In the genomic region with DNA sequence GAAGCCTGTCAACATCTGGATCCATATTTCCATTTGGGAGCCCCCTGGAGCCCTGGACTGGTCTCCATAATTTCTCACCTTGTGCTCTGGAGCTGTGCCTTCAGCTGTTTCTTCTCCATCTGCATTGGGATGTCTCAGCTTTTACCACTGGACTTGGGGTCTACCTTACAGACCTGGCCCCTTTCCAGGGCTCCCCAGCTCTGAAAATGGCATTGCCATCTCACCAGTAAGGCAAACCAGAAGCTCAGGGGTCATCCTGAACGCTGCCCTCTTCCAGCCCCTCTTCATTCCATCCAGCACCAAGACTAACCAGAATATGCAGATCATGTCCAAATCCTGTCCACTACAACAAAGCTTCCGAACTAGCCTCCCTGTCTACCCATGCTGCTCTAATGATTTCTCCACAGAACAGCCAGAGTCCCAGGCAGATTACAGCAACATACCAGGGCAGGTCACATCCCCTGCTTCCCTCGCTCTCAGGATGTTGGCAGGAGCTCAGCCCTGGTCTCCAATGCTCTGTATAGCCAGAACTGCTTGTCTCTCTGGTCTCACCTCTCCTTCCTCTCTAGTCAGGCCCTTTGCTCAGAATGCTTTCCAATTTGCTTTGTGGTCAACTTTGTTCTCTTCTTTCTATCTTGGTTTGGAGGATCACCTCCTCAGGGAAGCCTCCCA, we compare ENCODE assay signal across 19 cellular contexts. TPM values are rescaled to one million over a fixed set of nuclear protein-coding genes. Genes with fewer than 3 reads are reported as not detected.
A peak's percentile ranks its signal among the peaks of the same experiment; 100 is the strongest.
DNase-seq lines count a peak whose midpoint lies in the region; ATAC-seq, FAIRE-seq and TF ChIP-seq lines count a peak whose summit lies in the region.
"Had no signal": no experiment of that assay in that cellular context is flagged by ENCODE, and none has a peak within 500 bp of the region (broad histone marks: within the 10 kb centered on the region; RNA-seq: fewer than 3 reads in every experiment).

No MANE protein-coding gene starts in this region.

- TF ChIP-seq RAD21 in HepG2 (CRISPR knock-in tag; IDR thresholded peaks at IDR 0.05), result no peak

- H3K9me3 ChIP-seq in HepG2 (ENCODE audit: low read length), result no peaks in the 10 kb centered on the region
- no peaks in the 10 kb centered on the region for H3K9me3 ChIP-seq in esophagus squamous epithelium

- no peaks in the 10 kb centered on the region for H3K27me3 ChIP-seq in bronchial epithelial cell (ENCODE audit: control insufficient read depth, insufficient read depth, low read length)
- no peaks in the 10 kb centered on the region for H3K27me3 ChIP-seq in HepG2 (ENCODE audit: control insufficient read depth in 1 of 2, insufficient read depth in 2 of 2, low read length in 2 of 2)
- H3K27me3 ChIP-seq in esophagus squamous epithelium, result no peaks in the 10 kb centered on the region

- no peaks in the 10 kb centered on the region for H3K36me3 Mint-ChIP-seq in activated CD4-positive, alpha-beta T cell treated with anti-CD3 and anti-CD28 coated beads, Interleukin-2, amount 10 ng/mL, durations not matched to agents 7 days and 5 days (ENCODE audit: low read depth)

- no peaks in the 10 kb centered on the region for H4K20me1 ChIP-seq in HepG2 (ENCODE audit: insufficient read depth, low read length)

- H3K79me2 ChIP-seq in HepG2 (ENCODE audit: insufficient read depth, low read length), result no peaks in the 10 kb centered on the region

- no TSS peak for BruUV-seq in HepG2 (replicated peaks; lab: Mats Ljungman, UMichigan)

- H3K4me1 ChIP-seq in HepG2 (ENCODE audit: insufficient read depth, low read length) (peaks cover 38% of the 10 kb centered on the region), esophagus squamous epithelium (peaks cover 0 to 28% (median 3%) of the 10 kb centered on the region in 3 donors)

- TF ChIP-seq CTCF in bronchial epithelial cell (IDR thresholded peaks at IDR 0.05; ENCODE audit: insufficient read depth, low read length, severe bottlenecking), result no peak
- no peak for TF ChIP-seq CTCF in HepG2 (CRISPR knock-in tag; IDR thresholded peaks at IDR 0.05)
- no peak for TF ChIP-seq CTCF in esophagus squamous epithelium (IDR thresholded peaks at IDR 0.05)

- TF ChIP-seq POLR2A in HepG2 (IDR thresholded peaks at IDR 0.05; ENCODE audit: insufficient read depth in 1 of 2, low read depth in 2 of 2, low read length in 2 of 2) (no peak), esophagus squamous epithelium (IDR thresholded peaks at IDR 0.05) (no peak)

- H3K9me3 Mint-ChIP-seq in activated CD4-positive, alpha-beta T cell treated with anti-CD3 and anti-CD28 coated beads, Interleukin-2, amount 10 ng/mL, durations not matched to agents 7 days and 5 days, result no peaks in the 10 kb centered on the region
- H3K9me3 Mint-ChIP-seq: HFFc6 had no signal

- no peak overlapping the region for H2AFZ ChIP-seq in HepG2 (ENCODE audit: low read length)

- intact Hi-C loops in cardiac septum (cut with DNase I) (no loop called here), HepG2 (cut with micrococcal nuclease; ENCODE audit: unreplicated experiment) (no loop called here), esophagus squamous epithelium (cut with DNase I) (no loop called here)

- H3K36me3 ChIP-seq in bronchial epithelial cell (ENCODE audit: control insufficient read depth, insufficient read depth, low read length) (no peaks in the 10 kb centered on the region), HepG2 (replicated peaks in 1 of 2; ENCODE audit: control insufficient read depth in 1 of 2, insufficient read depth in 2 of 2, low read length in 2 of 2) (no peaks in the 10 kb centered on the region), esophagus squamous epithelium (peaks cover 0 to 10% (median 0%) of the 10 kb centered on the region in 3 donors)

- H3K27ac Mint-ChIP-seq in activated CD4-positive, alpha-beta T cell treated with anti-CD3 and anti-CD28 coated beads, Interleukin-2, amount 10 ng/mL, durations not matched to agents 7 days and 5 days, result no peak overlapping the region
- H3K27ac Mint-ChIP-seq: HFFc6 had no signal

- POLR2A ChIA-PET in HepG2 (lab: Yijun Ruan, JAX), result interaction anchor here (1.4 kb wide), 1 partner anchor 24 kb away, joined by 3 read pairs; a partner anchor contains a TSS
- POLR2A ChIA-PET in activated CD4-positive, alpha-beta T cell treated with anti-CD3 and anti-CD28 coated beads, Interleukin-2, amount 10 ng/mL, durations not matched to agents 7 days and 5 days (lab: Charles Lee), result interaction anchor here (0.6 kb wide), 1 partner anchor 16 kb away, joined by 5 read pairs; no protein-coding TSS in a partner anchor

- H3K4me3 ChIP-seq in bronchial epithelial cell (ENCODE audit: low read depth, low read length), result no peak overlapping the region
- no peak overlapping the region for H3K4me3 ChIP-seq in HepG2 (replicated peaks in 1 of 3; ENCODE audit: insufficient read depth in 1 of 3, low read depth in 2 of 3, low read length in 3 of 3)
- H3K4me3 ChIP-seq in esophagus squamous epithelium, result no peak overlapping the region

- FAIRE-seq in bronchial epithelial cell (lab: Jason Lieb, UNC) (peak; percentile 40), HepG2 (lab: Jason Lieb, UNC) (no peak)

- CTCF ChIA-PET in HepG2 (lab: Yijun Ruan, JAX; ENCODE audit: low intra/inter-chr PET ratio, low total read pairs), result no interaction called here
- CTCF ChIA-PET in activated CD4-positive, alpha-beta T cell treated with anti-CD3 and anti-CD28 coated beads, Interleukin-2, amount 10 ng/mL, durations not matched to agents 7 days and 5 days (lab: Charles Lee), result interaction anchor here (1.2 kb wide), 1 partner anchor 25 kb away, joined by 3 read pairs; no protein-coding TSS in a partner anchor

- no peak overlapping the region for H3K9ac ChIP-seq in HepG2 (ENCODE audit: insufficient read depth, low read depth, low read length)

- no peak overlapping the region for H3K4me3 Mint-ChIP-seq in activated CD4-positive, alpha-beta T cell treated with anti-CD3 and anti-CD28 coated beads, Interleukin-2, amount 10 ng/mL, durations not matched to agents 7 days and 5 days
- H3K4me3 Mint-ChIP-seq: HFFc6 had no signal

- no peak overlapping the region for H3K4me2 ChIP-seq in HepG2 (ENCODE audit: low read depth, low read length)

- 94% methylated on average over 3 of the region's 3 CpGs for WGBS in HepG2 (ENCODE audit: low lambda C conversion rate)
- 66 to 87% methylated on average over 2 to 3 of the region's 3 CpGs for WGBS in esophagus squamous epithelium, 2 donors

- no peak for DNase-seq in bronchial epithelial cell (ENCODE audit: low read depth)
- DNase-seq in cardiac septum (ENCODE audit: low spot score), result peak; percentile 71
- DNase-seq in HepG2 (ENCODE audit: low spot score), result no peak
- DNase-seq in activated CD4-positive, alpha-beta T cell treated with anti-CD3 and anti-CD28 coated beads, Interleukin-2, amount 10 ng/mL, durations not matched to agents 7 days and 5 days, result no peak
- DNase-seq in esophagus squamous epithelium (lab: John Stamatoyannopoulos, UW), result no peak
- DNase-seq in NCI-H526 treated with DMSO at 0.1 percent for 48 hours (lab: John Stamatoyannopoulos, UW), result no peak
- DNase-seq: AML-193, DND-41, H7, HFFc6, KBM-7, NCI-H1105, NCI-H2081, NCI-H446 treated with DMSO at 0.1 percent for 48 hours, NCI-H748 treated with DMSO at 0.1 percent for 48 hours, OCI-M1 had no signal

- ATAC-seq in HepG2 (no peak), GM21737 (IDR thresholded peaks at IDR 0.05; ENCODE audit: unreplicated experiment) (no peak)

- H3K27ac ChIP-seq in HepG2 (ENCODE audit: extremely low read length, insufficient read depth, low read length) (no peak overlapping the region), esophagus squamous epithelium (no peak overlapping the region)
- H3K27ac ChIP-seq: C4-2B had no signal

- no peaks in the 10 kb centered on the region for H3K27me3 Mint-ChIP-seq in activated CD4-positive, alpha-beta T cell treated with anti-CD3 and anti-CD28 coated beads, Interleukin-2, amount 10 ng/mL, durations not matched to agents 7 days and 5 days

- H3K4me1 Mint-ChIP-seq in activated CD4-positive, alpha-beta T cell treated with anti-CD3 and anti-CD28 coated beads, Interleukin-2, amount 10 ng/mL, durations not matched to agents 7 days and 5 days, result no peaks in the 10 kb centered on the region

- TF ChIP-seq EP300 in HepG2 (IDR thresholded peaks at IDR 0.05; ENCODE audit: low read depth in 2 of 2, low read length in 2 of 2) (no peak), HepG2 (CRISPR knock-in tag; IDR thresholded peaks at IDR 0.05; ENCODE audit: borderline replicate concordance) (no peak)

- in situ Hi-C loops in HepG2 (cut with HindIII; ENCODE audit: extremely low pct_ligation_motif_present, low pct_unique_long_range_greater_than_20kb), result no loop called here

RNA-seq across cellular contexts. Expression of a gene that starts 17.7 kb away (rescaled TPM):
- not detected in 2 replicates for total RNA-seq in bronchial epithelial cell
- not detected for total RNA-seq in cardiac septum
- not detected in 2 replicates for total RNA-seq in HepG2 (2016; rRNA removed; fragmentation: Illumina TruSeq; extraction: Trizol)
- total RNA-seq in HepG2 (2016; cell fraction: cytosol; rRNA removed; fragmentation: Illumina TruSeq; extraction: Trizol; ENCODE audit: low read depth), result not detected in 2 replicates
- not detected in 2 replicates for total RNA-seq in HepG2 (2016; cell fraction: insoluble cytoplasmic fraction; rRNA removed; fragmentation: Illumina TruSeq; extraction: Trizol)
- not detected in 2 replicates for total RNA-seq in HepG2 (2016; cell fraction: membrane; rRNA removed; fragmentation: Illumina TruSeq; extraction: Trizol)
- not detected in 2 replicates for total RNA-seq in HepG2 (2016; cell fraction: nucleus; rRNA removed; fragmentation: Illumina TruSeq; extraction: Trizol)
- not detected in 2 replicates for polyA plus RNA-seq in HepG2 (2011; rRNA removed)
- not detected in 2 replicates for polyA plus RNA-seq in HepG2 (2011; cell fraction: cytosol; rRNA removed)
- not detected in 2 replicates for polyA plus RNA-seq in HepG2 (2011; cell fraction: nucleus; rRNA removed)
- 1.4 and 1.6 TPM in 2 replicates for polyA plus RNA-seq in HepG2 (2012)
- not detected in 2 replicates for polyA plus RNA-seq in HepG2 (2016; cell fraction: cytosol; fragmentation: Illumina TruSeq; extraction: Trizol; ENCODE audit: low read depth)
- not detected in 2 replicates for polyA plus RNA-seq in HepG2 (2016; cell fraction: insoluble cytoplasmic fraction; fragmentation: Illumina TruSeq; extraction: Trizol; ENCODE audit: low read depth)
- polyA plus RNA-seq in HepG2 (2016; cell fraction: membrane; fragmentation: Illumina TruSeq; extraction: Trizol; ENCODE audit: low read depth), result not detected in 2 replicates
- not detected in 2 replicates for polyA plus RNA-seq in HepG2 (2016; cell fraction: nucleus; fragmentation: Illumina TruSeq; extraction: Trizol; ENCODE audit: insufficient read depth, low read depth)
- polyA minus RNA-seq in HepG2 (2011; rRNA and poly(A)+ RNA removed; ENCODE audit: low replicate concordance), result not detected in 2 replicates
- polyA minus RNA-seq in HepG2 (2011; cell fraction: cytosol; rRNA and poly(A)+ RNA removed), result not detected in 2 replicates
- not detected in 2 replicates for polyA minus RNA-seq in HepG2 (2011; cell fraction: nucleus; rRNA and poly(A)+ RNA removed)
- under 1 TPM in 1 of 2 experiments, not detected in 1; 0.17 TPM for total RNA-seq in activated CD4-positive, alpha-beta T cell treated with anti-CD3 and anti-CD28 coated beads, Interleukin-2, amount 10 ng/mL, durations not matched to agents 7 days and 5 days
- 1 to 10 TPM in 2 of 4 donors, under 1 TPM in 1, not detected in 1; 0.76 to 1.9 (median 1.9) TPM for total RNA-seq in esophagus squamous epithelium
- total RNA-seq: G401, HFFc6 had no signal

RNA-seq across cellular contexts. Expression of a gene that starts 24.3 kb away (rescaled TPM):
- total RNA-seq in bronchial epithelial cell (51.1 and 75.3 TPM in 2 replicates), cardiac septum (89.3 TPM), HepG2 (2016; rRNA removed; fragmentation: Illumina TruSeq; extraction: Trizol) (34.9 and 52.4 TPM in 2 replicates), esophagus squamous epithelium (100 to 1,000 TPM in 1 of 4 donors, 10 to 100 TPM in 3; 66.4 to 104 (median 78.1) TPM)
- total RNA-seq in HepG2 (2016; cell fraction: cytosol; rRNA removed; fragmentation: Illumina TruSeq; extraction: Trizol; ENCODE audit: low read depth), result 17.2 and 22.5 TPM in 2 replicates
- 38.0 and 49.3 TPM in 2 replicates for total RNA-seq in HepG2 (2016; cell fraction: insoluble cytoplasmic fraction; rRNA removed; fragmentation: Illumina TruSeq; extraction: Trizol)
- 51.0 and 56.2 TPM in 2 replicates for total RNA-seq in HepG2 (2016; cell fraction: membrane; rRNA removed; fragmentation: Illumina TruSeq; extraction: Trizol)
- 51.2 and 62.7 TPM in 2 replicates for total RNA-seq in HepG2 (2016; cell fraction: nucleus; rRNA removed; fragmentation: Illumina TruSeq; extraction: Trizol)
- 86.8 and 87.3 TPM in 2 replicates for polyA plus RNA-seq in HepG2 (2011; rRNA removed)
- 70.1 and 103 TPM in 2 replicates for polyA plus RNA-seq in HepG2 (2011; cell fraction: cytosol; rRNA removed)
- 88.0 and 105 TPM in 2 replicates for polyA plus RNA-seq in HepG2 (2011; cell fraction: nucleus; rRNA removed)
- 48.1 and 53.7 TPM in 2 replicates for polyA plus RNA-seq in HepG2 (2012)
- polyA plus RNA-seq in HepG2 (2016; cell fraction: cytosol; fragmentation: Illumina TruSeq; extraction: Trizol; ENCODE audit: low read depth), result 20.3 and 24.7 TPM in 2 replicates
- 48.7 and 55.1 TPM in 2 replicates for polyA plus RNA-seq in HepG2 (2016; cell fraction: insoluble cytoplasmic fraction; fragmentation: Illumina TruSeq; extraction: Trizol; ENCODE audit: low read depth)
- polyA plus RNA-seq in HepG2 (2016; cell fraction: membrane; fragmentation: Illumina TruSeq; extraction: Trizol; ENCODE audit: low read depth), result 52.2 and 55.0 TPM in 2 replicates
- 97.6 and 101 TPM in 2 replicates for polyA plus RNA-seq in HepG2 (2016; cell fraction: nucleus; fragmentation: Illumina TruSeq; extraction: Trizol; ENCODE audit: insufficient read depth, low read depth)
- 129 and 137 TPM in 2 replicates for polyA minus RNA-seq in HepG2 (2011; rRNA and poly(A)+ RNA removed; ENCODE audit: low replicate concordance)
- polyA minus RNA-seq in HepG2 (2011; cell fraction: cytosol; rRNA and poly(A)+ RNA removed), result 28.5 and 36.9 TPM in 2 replicates
- 87.7 and 95.1 TPM in 2 replicates for polyA minus RNA-seq in HepG2 (2011; cell fraction: nucleus; rRNA and poly(A)+ RNA removed)
- total RNA-seq in activated CD4-positive, alpha-beta T cell treated with anti-CD3 and anti-CD28 coated beads, Interleukin-2, amount 10 ng/mL, durations not matched to agents 7 days and 5 days, result 10 to 100 TPM; 41.1 to 44.1 TPM
